ENCODE assay signal across 1 cellular context in genomic region chr14:74578479-74578878, GRCh38.
TF ChIP-seq lines count a peak whose summit lies in the region.

No MANE protein-coding gene starts in this region.

TF ChIP-seq in IMR-90, 13 proteins besides CTCF, POLR2A, EP300 and RAD21:
- TF ChIP-seq BHLHE40 (IDR thresholded peaks at IDR 0.05; ENCODE audit: low read depth, low read length) (no peak), CHD1 (IDR thresholded peaks at IDR 0.05; ENCODE audit: low read depth, low read length) (no peak), RFX5 (IDR thresholded peaks at IDR 0.05; ENCODE audit: low read depth, low read length) (no peak), FOS (IDR thresholded peaks at IDR 0.05; ENCODE audit: low read depth, low read length) (no peak), NFE2L2 (IDR thresholded peaks at IDR 0.05; ENCODE audit: low read depth, low read length) (no peak), RCOR1 (IDR thresholded peaks at IDR 0.05; ENCODE audit: insufficient replicate concordance, low read length) (no peak), SMC3 (IDR thresholded peaks at IDR 0.05; ENCODE audit: low read depth, low read length) (no peak), CEBPB (IDR thresholded peaks at IDR 0.05; ENCODE audit: low read depth, low read length) (no peak), MXI1 (IDR thresholded peaks at IDR 0.05; ENCODE audit: borderline replicate concordance, low read depth, low read length) (no peak), MAZ (IDR thresholded peaks at IDR 0.05; ENCODE audit: borderline replicate concordance, low read depth, low read length) (no peak), MAFK (IDR thresholded peaks at IDR 0.05; ENCODE audit: low read depth, low read length) (no peak)
- TF ChIP-seq, protein P1, sequence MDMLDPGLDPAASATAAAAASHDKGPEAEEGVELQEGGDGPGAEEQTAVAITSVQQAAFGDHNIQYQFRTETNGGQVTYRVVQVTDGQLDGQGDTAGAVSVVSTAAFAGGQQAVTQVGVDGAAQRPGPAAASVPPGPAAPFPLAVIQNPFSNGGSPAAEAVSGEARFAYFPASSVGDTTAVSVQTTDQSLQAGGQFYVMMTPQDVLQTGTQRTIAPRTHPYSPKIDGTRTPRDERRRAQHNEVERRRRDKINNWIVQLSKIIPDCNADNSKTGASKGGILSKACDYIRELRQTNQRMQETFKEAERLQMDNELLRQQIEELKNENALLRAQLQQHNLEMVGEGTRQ (IDR thresholded peaks at IDR 0.05; ENCODE audit: low read depth, low read length) = no peak
- TF ChIP-seq, protein P2, sequence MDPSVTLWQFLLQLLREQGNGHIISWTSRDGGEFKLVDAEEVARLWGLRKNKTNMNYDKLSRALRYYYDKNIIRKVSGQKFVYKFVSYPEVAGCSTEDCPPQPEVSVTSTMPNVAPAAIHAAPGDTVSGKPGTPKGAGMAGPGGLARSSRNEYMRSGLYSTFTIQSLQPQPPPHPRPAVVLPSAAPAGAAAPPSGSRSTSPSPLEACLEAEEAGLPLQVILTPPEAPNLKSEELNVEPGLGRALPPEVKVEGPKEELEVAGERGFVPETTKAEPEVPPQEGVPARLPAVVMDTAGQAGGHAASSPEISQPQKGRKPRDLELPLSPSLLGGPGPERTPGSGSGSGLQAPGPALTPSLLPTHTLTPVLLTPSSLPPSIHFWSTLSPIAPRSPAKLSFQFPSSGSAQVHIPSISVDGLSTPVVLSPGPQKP (IDR thresholded peaks at IDR 0.05; ENCODE audit: borderline replicate concordance, low read depth, low read length) = no peak
